8 cellular contexts compared by ENCODE assay signal in the genomic region with DNA sequence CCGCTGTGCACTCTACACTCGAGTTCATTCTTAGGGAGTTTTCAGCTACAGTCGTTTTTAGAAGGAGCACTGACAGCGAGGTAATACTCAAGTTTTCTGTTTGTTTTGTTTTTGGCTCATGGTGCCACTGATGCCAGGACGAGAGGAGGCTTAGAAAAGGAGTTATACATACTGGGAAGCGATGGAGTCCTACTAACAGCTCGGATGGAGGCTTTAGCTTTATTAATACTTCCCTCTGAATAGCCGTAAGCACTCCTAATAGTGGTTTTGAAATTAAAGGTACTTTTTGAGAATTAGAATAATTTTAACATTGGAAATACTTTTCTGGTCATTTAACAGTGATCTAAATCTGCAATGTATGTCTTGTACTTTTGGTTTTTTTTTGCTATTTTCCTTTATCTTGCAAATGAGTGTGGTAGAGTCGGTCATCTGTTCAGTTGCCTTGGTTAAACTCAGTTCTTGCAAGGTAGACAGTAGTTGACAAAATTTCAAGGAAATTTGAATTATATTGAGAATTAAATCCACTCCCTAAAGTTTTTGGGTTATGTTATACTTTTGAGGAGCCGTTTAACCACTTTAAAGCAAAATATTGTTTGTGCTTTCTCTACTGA. TPM values are rescaled to one million over a fixed set of nuclear protein-coding genes. Genes with fewer than 3 reads are reported as not detected.
DNase-seq lines count a peak whose midpoint lies in the region; ATAC-seq and TF ChIP-seq lines count a peak whose summit lies in the region.

No MANE protein-coding gene starts in this region.

- no peak for TF ChIP-seq POLR2A in GM18505 (IDR thresholded peaks at IDR 0.05; ENCODE audit: borderline replicate concordance, extremely low read depth, insufficient read depth, insufficient read length)

- no peak for TF ChIP-seq CTCF in Calu3 (IDR thresholded peaks at IDR 0.05; ENCODE audit: unreplicated experiment)
- TF ChIP-seq CTCF in PC-3 (conservative IDR thresholded peaks at IDR 0.05; ENCODE audit: low read depth, low read length) = no peak
- TF ChIP-seq CTCF in epithelial cell of proximal tubule (conservative IDR thresholded peaks at IDR 0.05; ENCODE audit: low read depth, low read length) = no peak
- no peak for TF ChIP-seq CTCF in osteocyte (IDR thresholded peaks at IDR 0.05)

- CTCF ChIA-PET in Calu3 (lab: Charles Lee) = interaction anchor here (0.7 to 1.0 kb wide), 2 partner anchors 10 to 859 kb away, joined by 3 to 5 read pairs; no protein-coding TSS in a partner anchor
- CTCF ChIA-PET in PC-3 (lab: Charles Lee) = interaction anchor here (0.7 kb wide), 1 partner anchor 574 kb away, joined by 7 read pairs; a partner anchor contains a TSS

- H3K27ac Mint-ChIP-seq in Calu3 (ENCODE audit: unreplicated experiment) = peak overlapping the region; percentile 98
- peak overlapping the region; percentile 89 for H3K27ac Mint-ChIP-seq in osteocyte (ENCODE audit: unreplicated experiment)

- peak overlapping the region; percentile 65 for H3K27ac ChIP-seq in PC-3 (ENCODE audit: low read length)

- intact Hi-C loops in Calu3 (cut with micrococcal nuclease; ENCODE audit: unreplicated experiment) = no loop called here
- intact Hi-C loops in PC-3 (cut with micrococcal nuclease) = no loop called here

- no peak overlapping the region for H2AFZ ChIP-seq in PC-3 (ENCODE audit: low read length)

- H3K4me1 ChIP-seq in PC-3 (ENCODE audit: insufficient read depth, low read length) = peaks cover 9% of the 10 kb centered on the region; the same call in 1 of the 2 replicates

- no peaks in the 10 kb centered on the region for H3K9me2 ChIP-seq in PC-3 (replicated peaks; ENCODE audit: low read length)

- H3K36me3 Mint-ChIP-seq in Calu3 (ENCODE audit: insufficient read depth, unreplicated experiment) (peaks cover 32% of the 10 kb centered on the region), osteocyte (ENCODE audit: unreplicated experiment) (peaks cover 2% of the 10 kb centered on the region)

- ATAC-seq in PC-3 (no peak), GM18505 (IDR thresholded peaks at IDR 0.05; ENCODE audit: unreplicated experiment) (no peak), HG02588 (IDR thresholded peaks at IDR 0.05; ENCODE audit: unreplicated experiment) (no peak)

- POLR2A ChIA-PET in PC-3 (lab: Charles Lee; ENCODE audit: unreplicated experiment) = interaction anchor here (0.7 kb wide), 1 partner anchor 60 kb away, joined by 5 read pairs; no protein-coding TSS in a partner anchor

- H3K4me2 ChIP-seq in PC-3 (ENCODE audit: low read length) = peak overlapping the region; percentile 95

- peak overlapping the region; percentile 80 for H3K9ac ChIP-seq in PC-3 (ENCODE audit: low read length)

- H3K4me3 Mint-ChIP-seq in Calu3 (ENCODE audit: low read depth, unreplicated experiment) = peak overlapping the region; percentile 90
- H3K4me3 Mint-ChIP-seq in osteocyte (ENCODE audit: unreplicated experiment) = peak overlapping the region; percentile 95

- no peaks in the 10 kb centered on the region for H3K27me3 ChIP-seq in PC-3 (ENCODE audit: low read length)

- H3K9me3 Mint-ChIP-seq in Calu3 (ENCODE audit: low read depth, unreplicated experiment) = no peaks in the 10 kb centered on the region
- H3K9me3 Mint-ChIP-seq in osteocyte (ENCODE audit: unreplicated experiment) = no peaks in the 10 kb centered on the region

- H3K4me3 ChIP-seq in PC-3 (ENCODE audit: low read length) (peak overlapping the region; percentile 86), epithelial cell of proximal tubule (ENCODE audit: low read depth, low read length) (peak overlapping the region; percentile 84)

- peaks cover 16% of the 10 kb centered on the region; the same call in 1 of the 2 replicates for H4K20me1 ChIP-seq in PC-3 (ENCODE audit: low read length)

- H3K4me1 Mint-ChIP-seq in Calu3 (ENCODE audit: low read depth, unreplicated experiment) (peaks cover 23% of the 10 kb centered on the region), osteocyte (ENCODE audit: unreplicated experiment) (peaks cover 52% of the 10 kb centered on the region)

- no peak for DNase-seq in Calu3
- no peak for DNase-seq in PC-3
- DNase-seq in epithelial cell of proximal tubule (ENCODE audit: low read depth) = no peak
- DNase-seq in osteocyte (ENCODE audit: extremely low spot score, unreplicated experiment) = no peak
- no peak for DNase-seq in stimulated activated CD8-positive, alpha-beta memory T cell treated with anti-CD3 and anti-CD28 coated beads, Interleukin-4, amount 100 ng/mL, for 48 hours
- DNase-seq in ureter (ENCODE audit: low spot score) = no peak

- H3K27me3 Mint-ChIP-seq in Calu3 (ENCODE audit: unreplicated experiment) (no peaks in the 10 kb centered on the region), osteocyte (ENCODE audit: unreplicated experiment) (no peaks in the 10 kb centered on the region)

- no peaks in the 10 kb centered on the region for H3K9me3 ChIP-seq in PC-3 (ENCODE audit: low read length)

- no peaks in the 10 kb centered on the region for H3K36me3 ChIP-seq in PC-3 (ENCODE audit: low read depth, low read length)

- peaks cover 46% of the 10 kb centered on the region for H3K79me2 ChIP-seq in PC-3 (ENCODE audit: low read length)

- TSS peak; percentile 50 for BruUV-seq in Calu3 (replicated peaks; lab: Mats Ljungman, UMichigan)
- TSS peak; percentile 49 for BruUV-seq in PC-3 (replicated peaks; lab: Mats Ljungman, UMichigan)

- H3F3A ChIP-seq in PC-3 (ENCODE audit: low read length, unreplicated experiment) = no peaks in the 10 kb centered on the region

RNA-seq across cellular contexts. Expression of a gene that starts 1.4 kb away (rescaled TPM):
- total RNA-seq in Calu3 (2022) (31.1 and 32.0 TPM in 2 replicates), PC-3 (2014; rRNA removed) (13.0 and 17.6 TPM in 2 replicates), epithelial cell of proximal tubule (29.5 and 34.4 TPM in 2 replicates), osteocyte (84.6 and 108 TPM in 2 replicates), ureter (62.1 TPM)
